Comparison of ENCODE assay signal across 1 cellular context in the genomic region with DNA sequence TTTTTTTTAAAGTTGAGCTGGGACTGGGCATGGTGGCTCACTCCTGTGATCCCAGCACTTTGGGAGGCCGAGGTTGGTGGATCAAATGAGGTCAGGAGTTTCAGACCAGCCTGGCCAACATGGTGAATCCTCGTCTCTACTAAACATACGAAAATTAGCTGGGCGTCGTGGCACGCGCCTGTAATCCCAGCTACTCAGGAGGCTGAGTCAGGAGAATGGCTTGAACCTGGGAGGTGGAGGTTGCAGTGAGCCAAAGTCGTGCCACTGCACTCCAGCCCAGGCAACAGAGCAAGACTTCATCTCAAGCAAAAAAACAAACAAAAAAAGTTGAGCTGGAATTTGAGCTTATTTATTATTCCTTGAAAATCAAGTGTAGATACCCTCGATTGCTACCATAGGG. TPM values are rescaled to one million over a fixed set of nuclear protein-coding genes. Genes with fewer than 3 reads are reported as not detected.
"Had no signal": no experiment of that assay in that cellular context is flagged by ENCODE, and none has a peak within 500 bp of the region (broad histone marks: within the 10 kb centered on the region; RNA-seq: fewer than 3 reads in every experiment).

No MANE protein-coding gene starts in this region.

RNA-seq across cellular contexts. Expression of gene KCNJ15, which starts 21.5 kb away (rescaled TPM):
- polyA plus RNA-seq: neural cell had no signal
